1 cellular context compared by ENCODE assay signal in genomic region chr7:99013266-99014112, GRCh38.
TF ChIP-seq lines count a peak whose summit lies in the region.

No MANE protein-coding gene starts in this region.

TF ChIP-seq in K562, 482 proteins besides CTCF, POLR2A, EP300 and RAD21 (continued from another document):
- TF ChIP-seq POLR2G (IDR thresholded peaks at IDR 0.05; ENCODE audit: low read depth, low read length): 0 out of 2 replicates have a peak, but pooled peaks have one; percentile 23
- TF ChIP-seq SREBF2 (CRISPR knock-in tag; IDR thresholded peaks at IDR 0.05): no peak
- no peak for TF ChIP-seq TAF7 (tag; IDR thresholded peaks at IDR 0.05)
- no peak for TF ChIP-seq PHF8 (IDR thresholded peaks at IDR 0.05; ENCODE audit: borderline replicate concordance, low read length)
- TF ChIP-seq CREBBP (IDR thresholded peaks at IDR 0.05; ENCODE audit: low read depth, low read length): no peak
- no peak for TF ChIP-seq ZNF280B (CRISPR knock-in tag; IDR thresholded peaks at IDR 0.05)
- TF ChIP-seq CGGBP1 (CRISPR knock-in tag; IDR thresholded peaks at IDR 0.05): no peak
